In genomic region chr2:159790323-159790722, GRCh38 we compare ENCODE assay signal across 19 cellular contexts.
"Had no signal": no experiment of that assay in that cellular context is flagged by ENCODE, and none has a peak within 500 bp of the region (broad histone marks: within the 10 kb centered on the region; RNA-seq: fewer than 3 reads in every experiment).

No MANE protein-coding gene starts in this region.

- H3K4me3 Mint-ChIP-seq: memory B cell; natural killer cell treated with Interleukin-12 subunit alpha and Interleukin-12 subunit beta and Interleukin-15 and Interleukin-18, amount 100 ng/mL, for 72 hours had no signal

- H3K27me3 ChIP-seq: adrenal gland, cardiac muscle cell, gastroesophageal sphincter, left lung, tibial artery, vagina had no signal

- DNase-seq: activated CD4-positive, alpha-beta T cell treated with anti-CD3 and anti-CD28 coated beads, Interleukin-2, amount 50 U/mL, for 4 hours; activated naive CD4-positive, alpha-beta T cell treated with anti-CD3 and anti-CD28 coated beads, Interleukin-2, amount 50 U/mL, for 16 hours; activated T-cell treated with anti-CD3 and anti-CD28 coated beads for 4 hours; adrenal gland; left lung; nucleus accumbens; posterior cingulate gyrus; retina; stimulated activated CD4-positive, alpha-beta T cell treated with anti-CD3 and anti-CD28 coated beads, Interleukin-12 subunit alpha, Interleukin-12 subunit beta, amount 100 ng/mL, for 4 hours; stimulated activated naive CD4-positive, alpha-beta T cell; T-helper 9 cell; tibial artery had no signal

- H3K4me3 ChIP-seq: adrenal gland, cardiac muscle cell, gastroesophageal sphincter, left lung, tibial artery, vagina had no signal

- H3K36me3 ChIP-seq: adrenal gland, cardiac muscle cell, gastroesophageal sphincter, left lung, tibial artery, vagina had no signal

- H3K9me3 Mint-ChIP-seq: memory B cell; natural killer cell treated with Interleukin-12 subunit alpha and Interleukin-12 subunit beta and Interleukin-15 and Interleukin-18, amount 100 ng/mL, for 72 hours had no signal

- H3K27ac ChIP-seq: adrenal gland, cardiac muscle cell, gastroesophageal sphincter, left lung, tibial artery, vagina had no signal

- H3K9me3 ChIP-seq: adrenal gland, gastroesophageal sphincter, left lung, tibial artery, vagina had no signal

- FAIRE-seq: keratinocyte had no signal

- ATAC-seq: activated CD4-positive, CD25-positive, alpha-beta regulatory T cell treated with anti-CD3 and anti-CD28 coated beads, Interleukin-2, amount 50 U/mL, for 24 hours; gastroesophageal sphincter; left lung had no signal

- H3K4me1 Mint-ChIP-seq: memory B cell had no signal

- H3K36me3 Mint-ChIP-seq: memory B cell; natural killer cell treated with Interleukin-12 subunit alpha and Interleukin-12 subunit beta and Interleukin-15 and Interleukin-18, amount 100 ng/mL, for 72 hours had no signal

- H3K27ac Mint-ChIP-seq: memory B cell; natural killer cell treated with Interleukin-12 subunit alpha and Interleukin-12 subunit beta and Interleukin-15 and Interleukin-18, amount 100 ng/mL, for 72 hours had no signal
